In genomic region chr19:45643024-45643926, GRCh38 we compare ENCODE assay signal across 1 cellular context.
TF ChIP-seq lines count a peak whose summit lies in the region.

No MANE protein-coding gene starts in this region.

TF ChIP-seq in HepG2, 621 proteins besides CTCF, POLR2A, EP300 and RAD21 (continued from another document and continues in another):
- no peak; the same call in 1 of the 2 replicates for TF ChIP-seq CBX5 (CRISPR knock-in tag; IDR thresholded peaks at IDR 0.05; ENCODE audit: borderline replicate concordance)
- TF ChIP-seq ZSCAN22 (CRISPR knock-in tag; IDR thresholded peaks at IDR 0.05) = no peak
- TF ChIP-seq, protein P1, sequence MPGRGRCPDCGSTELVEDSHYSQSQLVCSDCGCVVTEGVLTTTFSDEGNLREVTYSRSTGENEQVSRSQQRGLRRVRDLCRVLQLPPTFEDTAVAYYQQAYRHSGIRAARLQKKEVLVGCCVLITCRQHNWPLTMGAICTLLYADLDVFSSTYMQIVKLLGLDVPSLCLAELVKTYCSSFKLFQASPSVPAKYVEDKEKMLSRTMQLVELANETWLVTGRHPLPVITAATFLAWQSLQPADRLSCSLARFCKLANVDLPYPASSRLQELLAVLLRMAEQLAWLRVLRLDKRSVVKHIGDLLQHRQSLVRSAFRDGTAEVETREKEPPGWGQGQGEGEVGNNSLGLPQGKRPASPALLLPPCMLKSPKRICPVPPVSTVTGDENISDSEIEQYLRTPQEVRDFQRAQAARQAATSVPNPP (CRISPR knock-in tag; IDR thresholded peaks at IDR 0.05) = no peak
- TF ChIP-seq RARA (CRISPR knock-in tag; IDR thresholded peaks at IDR 0.05) = no peak
- TF ChIP-seq CBX2 (IDR thresholded peaks at IDR 0.05; ENCODE audit: low read depth, low read length) = no peak
- TF ChIP-seq CBX2 (CRISPR knock-in tag; IDR thresholded peaks at IDR 0.05; ENCODE audit: low read depth) = no peak
- no peak for TF ChIP-seq ZNF768 (CRISPR knock-in tag; IDR thresholded peaks at IDR 0.05)
- TF ChIP-seq, protein P2, sequence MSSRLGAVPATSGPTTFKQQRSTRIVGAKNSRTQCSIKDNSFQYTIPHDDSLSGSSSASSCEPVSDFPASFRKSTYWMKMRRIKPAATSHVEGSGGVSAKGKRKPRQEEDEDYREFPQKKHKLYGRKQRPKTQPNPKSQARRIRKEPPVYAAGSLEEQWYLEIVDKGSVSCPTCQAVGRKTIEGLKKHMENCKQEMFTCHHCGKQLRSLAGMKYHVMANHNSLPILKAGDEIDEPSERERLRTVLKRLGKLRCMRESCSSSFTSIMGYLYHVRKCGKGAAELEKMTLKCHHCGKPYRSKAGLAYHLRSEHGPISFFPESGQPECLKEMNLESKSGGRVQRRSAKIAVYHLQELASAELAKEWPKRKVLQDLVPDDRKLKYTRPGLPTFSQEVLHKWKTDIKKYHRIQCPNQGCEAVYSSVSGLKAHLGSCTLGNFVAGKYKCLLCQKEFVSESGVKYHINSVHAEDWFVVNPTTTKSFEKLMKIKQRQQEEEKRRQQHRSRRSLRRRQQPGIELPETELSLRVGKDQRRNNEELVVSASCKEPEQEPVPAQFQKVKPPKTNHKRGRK (CRISPR knock-in tag; IDR thresholded peaks at IDR 0.05) = no peak
- no peak for TF ChIP-seq PRPF4 (IDR thresholded peaks at IDR 0.05; ENCODE audit: low read depth, low read length, poor library complexity, severe bottlenecking)
- TF ChIP-seq RFXANK (CRISPR knock-in tag; IDR thresholded peaks at IDR 0.05) = no peak
- TF ChIP-seq NR2C2 (CRISPR knock-in tag; IDR thresholded peaks at IDR 0.05; ENCODE audit: borderline replicate concordance) = no peak
- 0 out of 2 replicates have a peak, but pooled peaks have one; percentile 27 for TF ChIP-seq THRA (CRISPR knock-in tag; IDR thresholded peaks at IDR 0.05; ENCODE audit: borderline replicate concordance)
- TF ChIP-seq ZBTB26 (CRISPR knock-in tag; IDR thresholded peaks at IDR 0.05; ENCODE audit: borderline replicate concordance) = no peak
- no peak for TF ChIP-seq SMAD9 (CRISPR knock-in tag; IDR thresholded peaks at IDR 0.05)
- no peak for TF ChIP-seq KLF9 (CRISPR knock-in tag; IDR thresholded peaks at IDR 0.05; ENCODE audit: low read depth)
- 0 out of 2 replicates have a peak, but pooled peaks have one; percentile 34 for TF ChIP-seq MEF2D (CRISPR knock-in tag; IDR thresholded peaks at IDR 0.05)
- peak; percentile 62; the same call in 1 of the 2 replicates for TF ChIP-seq BORCS8-MEF2B (CRISPR knock-in tag; IDR thresholded peaks at IDR 0.05)
- TF ChIP-seq ZSCAN5A (CRISPR knock-in tag; IDR thresholded peaks at IDR 0.05; ENCODE audit: borderline replicate concordance) = no peak
- no peak for TF ChIP-seq DR1 (CRISPR knock-in tag; IDR thresholded peaks at IDR 0.05)
- no peak for TF ChIP-seq TCF7L2 (IDR thresholded peaks at IDR 0.05; ENCODE audit: low read depth, low read length)
- TF ChIP-seq MIER3 (CRISPR knock-in tag; IDR thresholded peaks at IDR 0.05; ENCODE audit: borderline replicate concordance) = no peak
- no peak for TF ChIP-seq HINFP (CRISPR knock-in tag; IDR thresholded peaks at IDR 0.05; ENCODE audit: low read depth)
- no peak for TF ChIP-seq HOXA9 (CRISPR knock-in tag; IDR thresholded peaks at IDR 0.05; ENCODE audit: borderline replicate concordance)
- TF ChIP-seq CENPT (CRISPR knock-in tag; IDR thresholded peaks at IDR 0.05; ENCODE audit: low read depth) = no peak
- TF ChIP-seq IRF9 (CRISPR knock-in tag; IDR thresholded peaks at IDR 0.05; ENCODE audit: borderline replicate concordance) = no peak
- no peak for TF ChIP-seq ZFP36 (IDR thresholded peaks at IDR 0.05; ENCODE audit: borderline replicate concordance, low read depth, low read length, partially characterized antibody)
- TF ChIP-seq, protein P3, sequence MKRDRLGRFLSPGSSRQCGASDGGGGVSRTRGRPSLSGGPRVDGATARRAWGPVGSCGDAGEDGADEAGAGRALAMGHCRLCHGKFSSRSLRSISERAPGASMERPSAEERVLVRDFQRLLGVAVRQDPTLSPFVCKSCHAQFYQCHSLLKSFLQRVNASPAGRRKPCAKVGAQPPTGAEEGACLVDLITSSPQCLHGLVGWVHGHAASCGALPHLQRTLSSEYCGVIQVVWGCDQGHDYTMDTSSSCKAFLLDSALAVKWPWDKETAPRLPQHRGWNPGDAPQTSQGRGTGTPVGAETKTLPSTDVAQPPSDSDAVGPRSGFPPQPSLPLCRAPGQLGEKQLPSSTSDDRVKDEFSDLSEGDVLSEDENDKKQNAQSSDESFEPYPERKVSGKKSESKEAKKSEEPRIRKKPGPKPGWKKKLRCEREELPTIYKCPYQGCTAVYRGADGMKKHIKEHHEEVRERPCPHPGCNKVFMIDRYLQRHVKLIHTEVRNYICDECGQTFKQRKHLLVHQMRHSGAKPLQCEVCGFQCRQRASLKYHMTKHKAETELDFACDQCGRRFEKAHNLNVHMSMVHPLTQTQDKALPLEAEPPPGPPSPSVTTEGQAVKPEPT (CRISPR knock-in tag; IDR thresholded peaks at IDR 0.05; ENCODE audit: low read depth) = no peak
- TF ChIP-seq ZBTB40 (IDR thresholded peaks at IDR 0.05) = no peak
- no peak; the same call in 1 of the 2 replicates for TF ChIP-seq ZBTB40 (CRISPR knock-in tag; IDR thresholded peaks at IDR 0.05)
- TF ChIP-seq RNF219 (CRISPR knock-in tag; IDR thresholded peaks at IDR 0.05) = no peak
